Comparison of ENCODE assay signal across 25 cellular contexts in the genomic region with DNA sequence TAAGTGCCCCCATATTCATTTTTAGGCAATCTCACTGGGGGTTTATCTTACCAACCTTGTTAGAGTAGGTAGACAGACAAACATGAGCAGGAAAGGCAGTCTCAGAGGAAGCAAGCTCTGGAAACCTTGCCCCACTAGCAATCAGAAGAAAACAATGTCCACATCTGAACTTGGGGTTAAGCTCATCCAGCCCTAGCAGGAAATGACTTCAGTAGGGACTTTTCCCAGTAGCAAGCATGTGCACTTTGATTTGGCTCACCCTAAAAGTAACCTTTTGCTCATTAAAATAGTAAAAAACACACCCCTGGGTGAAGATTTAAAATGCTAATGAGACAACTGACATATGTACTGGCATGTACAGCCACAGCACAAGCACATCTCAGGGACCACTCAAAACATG.
"Had no signal": no experiment of that assay in that cellular context is flagged by ENCODE, and none has a peak within 500 bp of the region (broad histone marks: within the 10 kb centered on the region; RNA-seq: fewer than 3 reads in every experiment).

No MANE protein-coding gene starts in this region.

- DNase-seq: effector CD8-positive, alpha-beta T cell; effector memory CD8-positive, alpha-beta T cell; endodermal cell; erythroblast; esophagus squamous epithelium; foreskin fibroblast; foreskin melanocyte; gastrocnemius medialis; glutamatergic neuron; head of caudate nucleus; heart right ventricle; hippocampal formation; left cardiac atrium; left lung; left ventricle myocardium superior; lower lobe of right lung; mesenchymal stem cell; mucosa of descending colon had no signal

- ATAC-seq: effector memory CD8-positive, alpha-beta T cell; esophagus mucosa; gastrocnemius medialis; heart right ventricle; left cardiac atrium; left lung; left ventricle myocardium superior; lower lobe of right lung; mucosa of descending colon had no signal

- H3K27me3 ChIP-seq: esophagus squamous epithelium, gastrocnemius medialis, heart right ventricle, left lung had no signal

- FAIRE-seq: colon, endometrium, islet of Langerhans, keratinocyte had no signal

- H3K4me3 ChIP-seq: coronary artery, esophagus squamous epithelium, gastrocnemius medialis, heart right ventricle, left lung, lower lobe of right lung, mucosa of descending colon had no signal

- H3K36me3 ChIP-seq: esophagus squamous epithelium, gastrocnemius medialis, heart right ventricle, left lung, lower lobe of right lung had no signal

- H3K27ac ChIP-seq: coronary artery, epithelial cell of prostate, esophagus squamous epithelium, gastrocnemius medialis, heart right ventricle, left lung, lower lobe of right lung had no signal

- H3K4me1 ChIP-seq: esophagus squamous epithelium, gastrocnemius medialis, heart right ventricle, left lung, lower lobe of right lung had no signal

- H3K9me3 ChIP-seq: esophagus squamous epithelium, gastrocnemius medialis, left lung, lower lobe of right lung, mucosa of descending colon had no signal
